Comparison of ENCODE assay signal across 13 cellular contexts in genomic region chr6:154197176-154197850, GRCh38.
DNase-seq lines count a peak whose midpoint lies in the region; ATAC-seq and TF ChIP-seq lines count a peak whose summit lies in the region.
"Had no signal": no experiment of that assay in that cellular context is flagged by ENCODE, and none has a peak within 500 bp of the region (broad histone marks: within the 10 kb centered on the region; RNA-seq: fewer than 3 reads in every experiment).

No MANE protein-coding gene starts in this region.

- no peak for DNase-seq in activated T-cell treated with anti-CD3 and anti-CD28 coated beads, Interleukin-2, amount 50 U/mL, for 4 hours
- no peak for DNase-seq in activated T-cell treated with anti-CD3 and anti-CD28 coated beads for 4 hours
- DNase-seq in SK-N-MC (ENCODE audit: low read depth, low spot score), result peak; percentile 12
- DNase-seq in fibroblast of pulmonary artery (ENCODE audit: low read depth), result peak; percentile 24
- DNase-seq in stimulated activated naive CD8-positive, alpha-beta T cell treated with anti-CD3 and anti-CD28 coated beads, Interleukin-15, amount 100 ng/mL, for 72 hours, result no peak
- no peak for DNase-seq in UCSD-AML1 (lab: John Stamatoyannopoulos, UW; ENCODE audit: unreplicated experiment)
- DNase-seq: activated CD4-positive, alpha-beta T cell treated with anti-CD3 and anti-CD28 coated beads, Interleukin-2, amount 10 ng/mL, durations not matched to agents 7 days and 5 days; Caco-2; NCI-H1694 treated with DMSO at 0.1 percent for 48 hours; occipital lobe had no signal

- H3K27me3 Mint-ChIP-seq in activated T-cell treated with anti-CD3 and anti-CD28 coated beads, Interleukin-2, amount 50 U/mL, for 4 hours (ENCODE audit: low read depth), result no peaks in the 10 kb centered on the region
- no peaks in the 10 kb centered on the region for H3K27me3 Mint-ChIP-seq in stimulated activated naive CD8-positive, alpha-beta T cell treated with anti-CD3 and anti-CD28 coated beads, Interleukin-15, amount 100 ng/mL, for 72 hours
- H3K27me3 Mint-ChIP-seq: activated CD4-positive, alpha-beta T cell treated with anti-CD3 and anti-CD28 coated beads, Interleukin-2, amount 10 ng/mL, durations not matched to agents 7 days and 5 days had no signal

- peak overlapping the region in 1 of 2 donors; percentile 73 for H3K27ac Mint-ChIP-seq in stimulated activated naive CD8-positive, alpha-beta T cell treated with anti-CD3 and anti-CD28 coated beads, Interleukin-15, amount 100 ng/mL, for 72 hours
- H3K27ac Mint-ChIP-seq: activated CD4-positive, alpha-beta T cell treated with anti-CD3 and anti-CD28 coated beads, Interleukin-2, amount 10 ng/mL, durations not matched to agents 7 days and 5 days had no signal

- peaks cover 57% of the 10 kb centered on the region for H3K36me3 Mint-ChIP-seq in activated T-cell treated with anti-CD3 and anti-CD28 coated beads, Interleukin-2, amount 50 U/mL, for 4 hours (ENCODE audit: insufficient read depth)

- peak; percentile 51 to 81 for ATAC-seq in activated T-cell treated with anti-CD3 and anti-CD28 coated beads, Interleukin-2, amount 50 U/mL, for 4 hours
- ATAC-seq in stimulated activated naive CD8-positive, alpha-beta T cell treated with anti-CD3 and anti-CD28 coated beads, Interleukin-15, amount 100 ng/mL, for 72 hours, result no peak
- ATAC-seq in GM21381 (IDR thresholded peaks at IDR 0.05; ENCODE audit: unreplicated experiment) (no peak), GM18519 (IDR thresholded peaks at IDR 0.05; ENCODE audit: low FRiP score, unreplicated experiment) (no peak)
- ATAC-seq: HCT116 had no signal

- H3K4me3 ChIP-seq in SK-N-MC, result no peak overlapping the region
- no peak overlapping the region for H3K4me3 ChIP-seq in fibroblast of pulmonary artery (replicated peaks; ENCODE audit: low read depth, low read length)

- peaks cover 44% of the 10 kb centered on the region for H3K4me1 Mint-ChIP-seq in activated T-cell treated with anti-CD3 and anti-CD28 coated beads, Interleukin-2, amount 50 U/mL, for 4 hours (ENCODE audit: low read depth)
- H3K4me1 Mint-ChIP-seq in stimulated activated naive CD8-positive, alpha-beta T cell treated with anti-CD3 and anti-CD28 coated beads, Interleukin-15, amount 100 ng/mL, for 72 hours, result peaks cover 57% of the 10 kb centered on the region

- no peaks in the 10 kb centered on the region for H3K36me3 ChIP-seq in SK-N-MC (ENCODE audit: insufficient read depth, low read length)

- H3K9me3 Mint-ChIP-seq in activated T-cell treated with anti-CD3 and anti-CD28 coated beads, Interleukin-2, amount 50 U/mL, for 4 hours, result peaks cover 12% of the 10 kb centered on the region
- peaks cover 11 to 16% of the 10 kb centered on the region in 2 donors for H3K9me3 Mint-ChIP-seq in stimulated activated naive CD8-positive, alpha-beta T cell treated with anti-CD3 and anti-CD28 coated beads, Interleukin-15, amount 100 ng/mL, for 72 hours

- no peaks in the 10 kb centered on the region for H3K9me3 ChIP-seq in SK-N-MC (ENCODE audit: low read depth, low read length)
- H3K9me3 ChIP-seq: Caco-2 had no signal

- no peak overlapping the region for H3K9ac ChIP-seq in SK-N-MC (ENCODE audit: insufficient read length)

- no peak overlapping the region for H3K27ac ChIP-seq in SK-N-MC

- TF ChIP-seq CTCF in fibroblast of pulmonary artery (IDR thresholded peaks at IDR 0.05; ENCODE audit: low read length, missing control alignments), result no peak

- no peak overlapping the region for H3K4me3 Mint-ChIP-seq in activated T-cell treated with anti-CD3 and anti-CD28 coated beads, Interleukin-2, amount 50 U/mL, for 4 hours
- H3K4me3 Mint-ChIP-seq in stimulated activated naive CD8-positive, alpha-beta T cell treated with anti-CD3 and anti-CD28 coated beads, Interleukin-15, amount 100 ng/mL, for 72 hours, result peak overlapping the region; percentile 13 to 18
- H3K4me3 Mint-ChIP-seq: activated CD4-positive, alpha-beta T cell treated with anti-CD3 and anti-CD28 coated beads, Interleukin-2, amount 10 ng/mL, durations not matched to agents 7 days and 5 days had no signal

Comparison
In these comparisons a context has a peak if more than half of its experiments do, and no peak if none do; other contexts are left out.
1. ATAC-seq: peak in activated T-cell treated with anti-CD3 and anti-CD28 coated beads, Interleukin-2, amount 50 U/mL, for 4 hours (2 of 2); none in stimulated activated naive CD8-positive, alpha-beta T cell treated with anti-CD3 and anti-CD28 coated beads, Interleukin-15, amount 100 ng/mL, for 72 hours (single experiment), GM21381 (single experiment) and GM18519 (single experiment).
2. DNase-seq: peak in SK-N-MC (single experiment) and fibroblast of pulmonary artery (single experiment); none in activated T-cell treated with anti-CD3 and anti-CD28 coated beads, Interleukin-2, amount 50 U/mL, for 4 hours (single experiment), activated T-cell treated with anti-CD3 and anti-CD28 coated beads for 4 hours (single experiment), stimulated activated naive CD8-positive, alpha-beta T cell treated with anti-CD3 and anti-CD28 coated beads, Interleukin-15, amount 100 ng/mL, for 72 hours (0 of 2) and UCSD-AML1 (single experiment).